In the genomic region with DNA sequence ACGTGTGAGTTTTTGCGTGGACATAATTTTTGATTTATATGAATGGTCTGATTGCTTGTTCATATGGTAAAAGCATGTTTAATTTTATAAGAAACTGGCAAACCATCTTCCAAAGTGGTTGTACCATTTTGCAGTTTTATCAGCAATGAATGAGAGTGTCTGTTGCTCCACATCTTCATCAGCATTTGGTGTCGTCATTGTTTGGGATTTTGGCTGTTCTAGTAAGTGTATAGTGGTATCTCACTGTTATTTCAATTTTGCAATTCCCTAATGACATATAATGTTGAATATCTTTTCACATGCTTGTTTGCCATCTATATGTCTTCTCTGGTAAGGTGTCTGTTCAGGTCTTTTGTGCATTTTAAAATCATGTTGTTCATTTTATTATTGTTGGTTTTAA, we compare ENCODE assay signal across 1 cellular context.
TF ChIP-seq lines count a peak whose summit lies in the region.

No MANE protein-coding gene starts in this region.

TF ChIP-seq in HepG2, 621 proteins besides CTCF, POLR2A, EP300 and RAD21 (continued from another document):
- TF ChIP-seq SMAD3 (CRISPR knock-in tag; IDR thresholded peaks at IDR 0.05) = no peak
- no peak for TF ChIP-seq GATAD2A (CRISPR knock-in tag; IDR thresholded peaks at IDR 0.05)
- no peak for TF ChIP-seq ZNF207 (IDR thresholded peaks at IDR 0.05; ENCODE audit: borderline replicate concordance)
- TF ChIP-seq JDP2 (CRISPR knock-in tag; IDR thresholded peaks at IDR 0.05; ENCODE audit: borderline replicate concordance) = no peak
